ENCODE assay signal across 8 cellular contexts in the genomic region with DNA sequence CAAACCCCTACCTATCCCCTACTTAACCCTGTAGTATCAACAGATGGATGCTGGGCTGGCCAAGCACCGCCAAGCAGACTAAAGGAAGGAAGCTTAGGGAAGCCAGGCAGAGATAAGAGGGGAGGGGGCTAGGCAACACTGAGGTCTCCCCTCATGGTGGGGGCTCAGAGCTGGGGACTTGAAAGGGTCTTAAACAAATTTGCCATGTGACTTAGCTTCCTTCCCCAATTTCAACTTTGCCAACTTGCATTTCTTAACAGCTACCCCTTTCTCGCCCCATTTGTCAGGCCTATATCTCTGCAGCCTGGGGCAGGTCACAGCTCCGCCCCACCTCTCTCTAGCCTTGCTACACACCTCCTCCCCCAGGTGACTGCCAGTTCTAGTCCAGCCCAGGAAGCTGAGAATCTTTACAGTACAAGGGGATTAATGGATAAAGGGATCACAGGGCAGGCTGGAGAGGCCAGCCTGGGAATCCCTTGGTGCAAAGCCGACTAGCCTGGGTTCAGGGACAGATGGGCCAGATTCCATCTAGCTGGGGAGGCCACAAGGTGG. TPM values are rescaled to one million over a fixed set of nuclear protein-coding genes. Genes with fewer than 3 reads are reported as not detected.
A peak's percentile ranks its signal among the peaks of the same experiment; 100 is the strongest.
DNase-seq lines count a peak whose midpoint lies in the region; ATAC-seq and TF ChIP-seq lines count a peak whose summit lies in the region.

No MANE protein-coding gene starts in this region.

- H3K4me3 ChIP-seq in GM06990 (replicated peaks; ENCODE audit: low read depth, low read length) (no peak overlapping the region), mucosa of rectum (ENCODE audit: low read length in 2 of 2) (no peak overlapping the region)

- DNase-seq in GM06990 (ENCODE audit: extremely low read depth, insufficient read length) (peak; percentile 41), MV-4-11 (lab: John Stamatoyannopoulos, UW) (peak; percentile 50), dermis blood vessel endothelial cell (no peak), NCI-H2227 treated with DMSO at 0.1 percent for 48 hours (lab: John Stamatoyannopoulos, UW) (no peak), DMS114 treated with DMSO at 0.1 percent for 48 hours (lab: John Stamatoyannopoulos, UW; ENCODE audit: unreplicated experiment) (no peak)
- DNase-seq in activated T-helper 2 cell treated with anti-CD3 and anti-CD28 coated beads, Interferon-gamma antibody, Interleukin-2, Interleukin-4, amounts not matched to agents 10 μg/mL and 5 μg/mL and 100 μg/mL, durations not matched to agents 14 hours and 24 hours and 36 hours (ENCODE audit: low spot score): no peak

- H3K4me3 Mint-ChIP-seq in activated T-helper 2 cell treated with anti-CD3 and anti-CD28 coated beads, Interferon-gamma antibody, Interleukin-2, Interleukin-4, amounts not matched to agents 10 μg/mL and 5 μg/mL and 100 μg/mL, durations not matched to agents 14 hours and 24 hours and 36 hours (ENCODE audit: low read depth): peak overlapping the region; percentile 96

- intact Hi-C loops in activated T-helper 2 cell treated with anti-CD3 and anti-CD28 coated beads, Interferon-gamma antibody, Interleukin-2, Interleukin-4, amounts not matched to agents 10 μg/mL and 5 μg/mL and 100 μg/mL, durations not matched to agents 14 hours and 24 hours and 36 hours (cut with micrococcal nuclease): loop anchor here (5.0 kb wide), 3 partner anchors 113 to 393 kb away; no protein-coding TSS in a partner anchor

- H3K27me3 ChIP-seq in GM06990 (replicated peaks; ENCODE audit: control insufficient read depth, insufficient read depth, low read length) (no peaks in the 10 kb centered on the region), mucosa of rectum (ENCODE audit: control insufficient read depth in 2 of 2, insufficient read depth in 2 of 2, low read length in 2 of 2) (no peaks in the 10 kb centered on the region)

- peak overlapping the region; percentile 74 to 84 for H3K27ac ChIP-seq in mucosa of rectum (ENCODE audit: low read depth in 2 of 2, low read length in 2 of 2)

- ATAC-seq in HG02938 (IDR thresholded peaks at IDR 0.05; ENCODE audit: unreplicated experiment): no peak

- no peaks in the 10 kb centered on the region for H3K9me3 Mint-ChIP-seq in activated T-helper 2 cell treated with anti-CD3 and anti-CD28 coated beads, Interferon-gamma antibody, Interleukin-2, Interleukin-4, amounts not matched to agents 10 μg/mL and 5 μg/mL and 100 μg/mL, durations not matched to agents 14 hours and 24 hours and 36 hours

- peak overlapping the region; percentile 22 to 56 for H3K9ac ChIP-seq in mucosa of rectum (ENCODE audit: low read depth in 1 of 2, low read length in 2 of 2)

- no peaks in the 10 kb centered on the region for H3K27me3 Mint-ChIP-seq in activated T-helper 2 cell treated with anti-CD3 and anti-CD28 coated beads, Interferon-gamma antibody, Interleukin-2, Interleukin-4, amounts not matched to agents 10 μg/mL and 5 μg/mL and 100 μg/mL, durations not matched to agents 14 hours and 24 hours and 36 hours (ENCODE audit: low read depth)

- TF ChIP-seq CTCF in GM06990 (IDR thresholded peaks at IDR 0.05; ENCODE audit: insufficient read depth, low read length, poor library complexity, severe bottlenecking): no peak

- peaks cover 36 to 51% of the 10 kb centered on the region in 2 donors for H3K4me1 ChIP-seq in mucosa of rectum (ENCODE audit: control insufficient read depth in 2 of 2, insufficient read depth in 2 of 2, low read length in 2 of 2)

- peaks cover 14% of the 10 kb centered on the region for H3K36me3 Mint-ChIP-seq in activated T-helper 2 cell treated with anti-CD3 and anti-CD28 coated beads, Interferon-gamma antibody, Interleukin-2, Interleukin-4, amounts not matched to agents 10 μg/mL and 5 μg/mL and 100 μg/mL, durations not matched to agents 14 hours and 24 hours and 36 hours (ENCODE audit: low read depth)

- no peaks in the 10 kb centered on the region for H3K36me3 ChIP-seq in GM06990 (ENCODE audit: control insufficient read depth, insufficient read depth, low read length)
- H3K36me3 ChIP-seq in mucosa of rectum (ENCODE audit: control insufficient read depth in 2 of 2, insufficient read depth in 2 of 2, low read length in 2 of 2): no peaks in the 10 kb centered on the region

- peaks cover 71% of the 10 kb centered on the region for H3K4me1 Mint-ChIP-seq in activated T-helper 2 cell treated with anti-CD3 and anti-CD28 coated beads, Interferon-gamma antibody, Interleukin-2, Interleukin-4, amounts not matched to agents 10 μg/mL and 5 μg/mL and 100 μg/mL, durations not matched to agents 14 hours and 24 hours and 36 hours (ENCODE audit: low read depth)

- H3K27ac Mint-ChIP-seq in activated T-helper 2 cell treated with anti-CD3 and anti-CD28 coated beads, Interferon-gamma antibody, Interleukin-2, Interleukin-4, amounts not matched to agents 10 μg/mL and 5 μg/mL and 100 μg/mL, durations not matched to agents 14 hours and 24 hours and 36 hours: peak overlapping the region; percentile 98

- H3K9me3 ChIP-seq in mucosa of rectum (ENCODE audit: control insufficient read depth in 2 of 2, low read length in 2 of 2): no peaks in the 10 kb centered on the region

RNA-seq across cellular contexts. Expression of a gene that starts 3.4 kb away (rescaled TPM):
- 50.4 and 53.2 TPM in 2 replicates for total RNA-seq in activated T-helper 2 cell treated with anti-CD3 and anti-CD28 coated beads, Interferon-gamma antibody, Interleukin-2, Interleukin-4, amounts not matched to agents 10 μg/mL and 5 μg/mL and 100 μg/mL, durations not matched to agents 14 hours and 24 hours and 36 hours
- total RNA-seq in dermis blood vessel endothelial cell: 2.2 and 4.4 TPM in 2 replicates

Comparison
In these comparisons a context has a peak if more than half of its experiments do, and no peak if none do; other contexts are left out.
1. DNase-seq: peak in GM06990 (single experiment) and MV-4-11 (single experiment); none in activated T-helper 2 cell treated with anti-CD3 and anti-CD28 coated beads, Interferon-gamma antibody, Interleukin-2, Interleukin-4, amounts not matched to agents 10 μg/mL and 5 μg/mL and 100 μg/mL, durations not matched to agents 14 hours and 24 hours and 36 hours (single experiment), dermis blood vessel endothelial cell (single experiment), NCI-H2227 treated with DMSO at 0.1 percent for 48 hours (single experiment) and DMS114 treated with DMSO at 0.1 percent for 48 hours (single experiment).